ENCODE assay signal across 1 cellular context in the genomic region with DNA sequence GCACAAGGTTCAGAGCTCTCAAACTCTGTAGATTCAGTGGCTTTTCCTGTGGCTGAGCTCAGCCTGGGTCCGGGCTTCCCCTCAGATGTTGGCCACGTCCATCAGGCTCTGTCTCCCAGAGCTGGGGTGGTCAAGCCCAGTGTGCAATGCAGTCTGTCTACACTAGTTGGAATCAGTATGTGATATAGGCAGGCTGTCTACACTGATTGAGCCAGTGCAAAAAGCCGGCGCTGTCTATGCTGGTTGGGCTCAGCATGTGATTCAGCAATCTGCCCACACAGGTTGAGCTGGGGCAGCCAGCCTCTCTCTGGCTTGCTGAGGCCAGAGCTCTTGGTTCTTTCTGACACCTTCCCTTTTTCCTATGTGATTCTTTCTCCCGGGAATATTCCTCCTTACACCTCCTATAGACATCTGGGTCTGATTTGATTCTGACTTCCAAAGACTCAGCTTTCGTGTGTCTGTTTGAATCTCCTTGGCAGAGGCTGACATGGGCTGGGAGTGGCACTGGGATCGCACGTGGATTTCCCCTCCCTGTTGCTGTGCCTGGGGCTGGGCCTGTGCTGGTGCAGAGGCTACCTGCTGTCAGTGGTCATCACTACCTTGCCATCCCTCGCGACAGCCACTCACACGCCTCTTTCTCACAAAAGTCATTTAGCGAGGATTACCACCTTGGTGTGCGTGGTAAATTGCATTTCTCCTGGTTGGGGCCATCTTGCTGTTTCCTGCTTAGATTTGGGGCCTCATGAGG.
TF ChIP-seq lines count a peak whose summit lies in the region.

No MANE protein-coding gene starts in this region.

TF ChIP-seq in K562, 482 proteins besides CTCF, POLR2A, EP300 and RAD21:
- TF ChIP-seq NFE2 (IDR thresholded peaks at IDR 0.05; ENCODE audit: low read depth) (0 out of 2 replicates have a peak, but pooled peaks have one; percentile 8), ZSCAN29 (IDR thresholded peaks at IDR 0.05) (0 out of 2 replicates have a peak, but pooled peaks have one; percentile 54), CHD4 (IDR thresholded peaks at IDR 0.05; ENCODE audit: insufficient read depth, insufficient replicate concordance, low read depth, low read length, poor library complexity, severe bottlenecking) (no peak)
- TF ChIP-seq, protein P1, sequence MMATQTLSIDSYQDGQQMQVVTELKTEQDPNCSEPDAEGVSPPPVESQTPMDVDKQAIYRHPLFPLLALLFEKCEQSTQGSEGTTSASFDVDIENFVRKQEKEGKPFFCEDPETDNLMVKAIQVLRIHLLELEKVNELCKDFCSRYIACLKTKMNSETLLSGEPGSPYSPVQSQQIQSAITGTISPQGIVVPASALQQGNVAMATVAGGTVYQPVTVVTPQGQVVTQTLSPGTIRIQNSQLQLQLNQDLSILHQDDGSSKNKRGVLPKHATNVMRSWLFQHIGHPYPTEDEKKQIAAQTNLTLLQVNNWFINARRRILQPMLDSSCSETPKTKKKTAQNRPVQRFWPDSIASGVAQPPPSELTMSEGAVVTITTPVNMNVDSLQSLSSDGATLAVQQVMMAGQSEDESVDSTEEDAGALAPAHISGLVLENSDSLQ (IDR thresholded peaks at IDR 0.05): no peak
- TF ChIP-seq, protein P2, sequence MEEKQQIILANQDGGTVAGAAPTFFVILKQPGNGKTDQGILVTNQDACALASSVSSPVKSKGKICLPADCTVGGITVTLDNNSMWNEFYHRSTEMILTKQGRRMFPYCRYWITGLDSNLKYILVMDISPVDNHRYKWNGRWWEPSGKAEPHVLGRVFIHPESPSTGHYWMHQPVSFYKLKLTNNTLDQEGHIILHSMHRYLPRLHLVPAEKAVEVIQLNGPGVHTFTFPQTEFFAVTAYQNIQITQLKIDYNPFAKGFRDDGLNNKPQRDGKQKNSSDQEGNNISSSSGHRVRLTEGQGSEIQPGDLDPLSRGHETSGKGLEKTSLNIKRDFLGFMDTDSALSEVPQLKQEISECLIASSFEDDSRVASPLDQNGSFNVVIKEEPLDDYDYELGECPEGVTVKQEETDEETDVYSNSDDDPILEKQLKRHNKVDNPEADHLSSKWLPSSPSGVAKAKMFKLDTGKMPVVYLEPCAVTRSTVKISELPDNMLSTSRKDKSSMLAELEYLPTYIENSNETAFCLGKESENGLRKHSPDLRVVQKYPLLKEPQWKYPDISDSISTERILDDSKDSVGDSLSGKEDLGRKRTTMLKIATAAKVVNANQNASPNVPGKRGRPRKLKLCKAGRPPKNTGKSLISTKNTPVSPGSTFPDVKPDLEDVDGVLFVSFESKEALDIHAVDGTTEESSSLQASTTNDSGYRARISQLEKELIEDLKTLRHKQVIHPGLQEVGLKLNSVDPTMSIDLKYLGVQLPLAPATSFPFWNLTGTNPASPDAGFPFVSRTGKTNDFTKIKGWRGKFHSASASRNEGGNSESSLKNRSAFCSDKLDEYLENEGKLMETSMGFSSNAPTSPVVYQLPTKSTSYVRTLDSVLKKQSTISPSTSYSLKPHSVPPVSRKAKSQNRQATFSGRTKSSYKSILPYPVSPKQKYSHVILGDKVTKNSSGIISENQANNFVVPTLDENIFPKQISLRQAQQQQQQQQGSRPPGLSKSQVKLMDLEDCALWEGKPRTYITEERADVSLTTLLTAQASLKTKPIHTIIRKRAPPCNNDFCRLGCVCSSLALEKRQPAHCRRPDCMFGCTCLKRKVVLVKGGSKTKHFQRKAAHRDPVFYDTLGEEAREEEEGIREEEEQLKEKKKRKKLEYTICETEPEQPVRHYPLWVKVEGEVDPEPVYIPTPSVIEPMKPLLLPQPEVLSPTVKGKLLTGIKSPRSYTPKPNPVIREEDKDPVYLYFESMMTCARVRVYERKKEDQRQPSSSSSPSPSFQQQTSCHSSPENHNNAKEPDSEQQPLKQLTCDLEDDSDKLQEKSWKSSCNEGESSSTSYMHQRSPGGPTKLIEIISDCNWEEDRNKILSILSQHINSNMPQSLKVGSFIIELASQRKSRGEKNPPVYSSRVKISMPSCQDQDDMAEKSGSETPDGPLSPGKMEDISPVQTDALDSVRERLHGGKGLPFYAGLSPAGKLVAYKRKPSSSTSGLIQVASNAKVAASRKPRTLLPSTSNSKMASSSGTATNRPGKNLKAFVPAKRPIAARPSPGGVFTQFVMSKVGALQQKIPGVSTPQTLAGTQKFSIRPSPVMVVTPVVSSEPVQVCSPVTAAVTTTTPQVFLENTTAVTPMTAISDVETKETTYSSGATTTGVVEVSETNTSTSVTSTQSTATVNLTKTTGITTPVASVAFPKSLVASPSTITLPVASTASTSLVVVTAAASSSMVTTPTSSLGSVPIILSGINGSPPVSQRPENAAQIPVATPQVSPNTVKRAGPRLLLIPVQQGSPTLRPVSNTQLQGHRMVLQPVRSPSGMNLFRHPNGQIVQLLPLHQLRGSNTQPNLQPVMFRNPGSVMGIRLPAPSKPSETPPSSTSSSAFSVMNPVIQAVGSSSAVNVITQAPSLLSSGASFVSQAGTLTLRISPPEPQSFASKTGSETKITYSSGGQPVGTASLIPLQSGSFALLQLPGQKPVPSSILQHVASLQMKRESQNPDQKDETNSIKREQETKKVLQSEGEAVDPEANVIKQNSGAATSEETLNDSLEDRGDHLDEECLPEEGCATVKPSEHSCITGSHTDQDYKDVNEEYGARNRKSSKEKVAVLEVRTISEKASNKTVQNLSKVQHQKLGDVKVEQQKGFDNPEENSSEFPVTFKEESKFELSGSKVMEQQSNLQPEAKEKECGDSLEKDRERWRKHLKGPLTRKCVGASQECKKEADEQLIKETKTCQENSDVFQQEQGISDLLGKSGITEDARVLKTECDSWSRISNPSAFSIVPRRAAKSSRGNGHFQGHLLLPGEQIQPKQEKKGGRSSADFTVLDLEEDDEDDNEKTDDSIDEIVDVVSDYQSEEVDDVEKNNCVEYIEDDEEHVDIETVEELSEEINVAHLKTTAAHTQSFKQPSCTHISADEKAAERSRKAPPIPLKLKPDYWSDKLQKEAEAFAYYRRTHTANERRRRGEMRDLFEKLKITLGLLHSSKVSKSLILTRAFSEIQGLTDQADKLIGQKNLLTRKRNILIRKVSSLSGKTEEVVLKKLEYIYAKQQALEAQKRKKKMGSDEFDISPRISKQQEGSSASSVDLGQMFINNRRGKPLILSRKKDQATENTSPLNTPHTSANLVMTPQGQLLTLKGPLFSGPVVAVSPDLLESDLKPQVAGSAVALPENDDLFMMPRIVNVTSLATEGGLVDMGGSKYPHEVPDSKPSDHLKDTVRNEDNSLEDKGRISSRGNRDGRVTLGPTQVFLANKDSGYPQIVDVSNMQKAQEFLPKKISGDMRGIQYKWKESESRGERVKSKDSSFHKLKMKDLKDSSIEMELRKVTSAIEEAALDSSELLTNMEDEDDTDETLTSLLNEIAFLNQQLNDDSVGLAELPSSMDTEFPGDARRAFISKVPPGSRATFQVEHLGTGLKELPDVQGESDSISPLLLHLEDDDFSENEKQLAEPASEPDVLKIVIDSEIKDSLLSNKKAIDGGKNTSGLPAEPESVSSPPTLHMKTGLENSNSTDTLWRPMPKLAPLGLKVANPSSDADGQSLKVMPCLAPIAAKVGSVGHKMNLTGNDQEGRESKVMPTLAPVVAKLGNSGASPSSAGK (IDR thresholded peaks at IDR 0.05): no peak
